36 cellular contexts compared by ENCODE assay signal in genomic region chrX:103258275-103258674, GRCh38. TPM values are rescaled to one million over a fixed set of nuclear protein-coding genes. Genes with fewer than 3 reads are reported as not detected.
"Had no signal": no experiment of that assay in that cellular context is flagged by ENCODE, and none has a peak within 500 bp of the region (broad histone marks: within the 10 kb centered on the region; RNA-seq: fewer than 3 reads in every experiment).

No MANE protein-coding gene starts in this region.

- H3K27ac ChIP-seq: brain microvascular endothelial cell, SJCRH30, SK-N-MC, WERI-Rb-1 had no signal

- H3K9me3 ChIP-seq: SJCRH30 had no signal

- DNase-seq: activated CD4-positive, alpha-beta T cell treated with anti-CD3 and anti-CD28 coated beads for 1 hour; activated CD4-positive, alpha-beta T cell treated with anti-CD3 and anti-CD28 coated beads, Interleukin-2, amount 10 ng/mL, durations not matched to agents 24 days and 14 days; activated CD4-positive, alpha-beta T cell treated with anti-CD3 and anti-CD28 coated beads, Interleukin-2, amount 50 U/mL, for 4 hours; activated CD4-positive, CD25-positive, alpha-beta regulatory T cell; activated CD8-positive, alpha-beta T cell treated with anti-CD3 and anti-CD28 coated beads for 36 hours; activated effector memory CD4-positive, alpha-beta T cell treated with anti-CD3 and anti-CD28 coated beads, Interleukin-2, amount 50 U/mL, for 16 hours; activated naive CD4-positive, alpha-beta T cell; activated naive CD4-positive, alpha-beta T cell treated with anti-CD3 and anti-CD28 coated beads, Interleukin-2, amount 50 U/mL, for 16 hours; activated naive CD8-positive, alpha-beta T cell treated with anti-CD3 and anti-CD28 coated beads for 36 hours; activated T-cell treated with anti-CD3 and anti-CD28 coated beads, Interleukin-2, amount 50 U/mL, for 1 hour; activated T-cell treated with anti-CD3 and anti-CD28 coated beads, Interleukin-2, amount 50 U/mL, for 72 hours; amniotic stem cell; aorta; brain microvascular endothelial cell; central memory CD4-positive, alpha-beta T cell; Karpas-422; NCI-H1105 treated with DMSO at 0.1 percent for 48 hours; NCI-H1436; NCI-H1694; NCI-H1930; NCI-H2081 treated with DMSO at 0.1 percent for 48 hours; NCI-H226; NCI-H524 treated with DMSO at 0.1 percent for 48 hours; SHP77; SJCRH30; T1000; WERI-Rb-1 had no signal

- H3K36me3 ChIP-seq: brain microvascular endothelial cell, WERI-Rb-1 had no signal

- H3K4me1 ChIP-seq: SJCRH30 had no signal

- H3K27me3 ChIP-seq: brain microvascular endothelial cell, SJCRH30 had no signal

- H3K4me3 ChIP-seq: SJCRH30, SK-N-MC had no signal

- ATAC-seq: activated CD8-positive, alpha-beta T cell treated with anti-CD3 and anti-CD28 coated beads for 36 hours; activated T-cell treated with anti-CD3 and anti-CD28 coated beads, Interleukin-2, amount 50 U/mL, for 72 hours; activated T-helper 17 cell treated with anti-CD3 and anti-CD28 coated beads, Interleukin-2, amount 50 U/mL, for 72 hours; Panc1 had no signal

RNA-seq across cellular contexts. Expression of gene TCEAL5, which starts 18.3 kb away (rescaled TPM):
- total RNA-seq: activated CD4-positive, alpha-beta T cell treated with anti-CD3 and anti-CD28 coated beads, Interleukin-2, amount 10 ng/mL, durations not matched to agents 24 days and 14 days; activated CD8-positive, alpha-beta memory T cell treated with anti-CD3 and anti-CD28 coated beads for 36 hours; activated CD8-positive, alpha-beta T cell treated with anti-CD3 and anti-CD28 coated beads for 36 hours; activated naive CD8-positive, alpha-beta T cell treated with anti-CD3 and anti-CD28 coated beads for 36 hours; activated T-cell treated with anti-CD3 and anti-CD28 coated beads, Interleukin-2, amount 50 U/mL, for 72 hours; activated T-helper 17 cell treated with anti-CD3 and anti-CD28 coated beads, Interleukin-2, amount 50 U/mL, for 72 hours; MCF 10A; NCI-H460; RPMI7951; SJCRH30; T-helper 1 cell treated with Interleukin-12 subunit alpha and Interleukin-12 subunit beta and Interleukin-4 antibody, amounts not matched to agents 30 ng/mL and 1 ng/mL, for 36 hours; T-helper 2 cell treated with Interferon-gamma antibody and Interleukin-4, amounts not matched to agents 100 ng/mL and 5 ng/mL, for 36 hours had no signal

RNA-seq across cellular contexts. Expression of gene BEX4, which starts 43.4 kb away (rescaled TPM):
- total RNA-seq: MCF 10A had no signal

RNA-seq across cellular contexts. Expression of gene BEX2, which starts 52.5 kb away (rescaled TPM):
- total RNA-seq: MCF 10A, RPMI7951, SJCRH30 had no signal
